In the genomic region with DNA sequence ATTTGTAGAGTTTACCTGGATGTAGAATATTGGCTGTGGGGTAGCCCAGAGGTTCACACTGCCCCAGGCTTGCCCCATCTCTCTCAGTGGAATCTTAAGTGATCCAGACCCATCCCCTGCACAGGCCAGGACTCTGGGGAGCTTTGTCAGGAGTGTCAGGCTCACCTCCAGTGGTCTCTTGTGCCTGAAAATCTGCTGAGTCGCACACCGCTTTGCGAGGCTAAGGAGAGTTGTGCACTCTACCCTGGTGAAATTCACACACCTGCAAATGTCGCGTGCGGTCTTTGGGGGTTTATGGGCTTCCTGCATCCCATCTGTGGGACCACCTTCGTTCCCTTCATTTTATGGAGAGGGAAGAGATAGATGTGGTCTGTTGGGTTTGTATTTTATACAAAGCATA, we compare ENCODE assay signal across 19 cellular contexts.
DNase-seq lines count a peak whose midpoint lies in the region; ATAC-seq, FAIRE-seq and TF ChIP-seq lines count a peak whose summit lies in the region.
"Had no signal": no experiment of that assay in that cellular context is flagged by ENCODE, and none has a peak within 500 bp of the region (broad histone marks: within the 10 kb centered on the region; RNA-seq: fewer than 3 reads in every experiment).

No MANE protein-coding gene starts in this region.

- WGBS in trophoblast cell (ENCODE audit: extremely low coverage, insufficient coverage, insufficient read length): no CpG with 5 or more reads among the region's 7 CpGs
- WGBS in gastroesophageal sphincter (ENCODE audit: low coverage in 1 of 2), 2 donors: 95 to 96% methylated on average over 4 to 7 of the region's 7 CpGs

- TF ChIP-seq CTCF in left lung (IDR thresholded peaks at IDR 0.05) (no peak), gastroesophageal sphincter (IDR thresholded peaks at IDR 0.05) (no peak), GM13976 (IDR thresholded peaks at IDR 0.05; ENCODE audit: borderline replicate concordance, control extremely low read depth, extremely low read depth, insufficient read depth, missing control alignments) (no peak)

- no peak overlapping the region for H4K12ac ChIP-seq in trophoblast cell (ENCODE audit: low read depth, low read length)

- H2AK5ac ChIP-seq in trophoblast cell (ENCODE audit: low read length): no peak overlapping the region

- H3K4me3 ChIP-seq in left lung (no peak overlapping the region), trophoblast cell (ENCODE audit: low read depth, low read length) (no peak overlapping the region), gastroesophageal sphincter (no peak overlapping the region)
- H3K4me3 ChIP-seq: sigmoid colon had no signal

- H3K79me1 ChIP-seq in trophoblast cell (ENCODE audit: low read length): no peaks in the 10 kb centered on the region

- no peaks in the 10 kb centered on the region for H3K79me2 ChIP-seq in trophoblast cell (ENCODE audit: control insufficient read depth, insufficient read depth, low read length, poor library complexity)

- no peak overlapping the region for H2AFZ ChIP-seq in trophoblast cell (ENCODE audit: insufficient read depth, low read length, poor library complexity)

- H3K9ac ChIP-seq in trophoblast cell (ENCODE audit: low read length): no peak overlapping the region

- no peak for TF ChIP-seq EP300 in gastroesophageal sphincter (IDR thresholded peaks at IDR 0.05)

- no peak overlapping the region for H3K14ac ChIP-seq in trophoblast cell (ENCODE audit: low read length)

- no peak overlapping the region for H2BK120ac ChIP-seq in trophoblast cell (ENCODE audit: insufficient read depth, low read length, poor library complexity)

- no peak overlapping the region for H3K18ac ChIP-seq in trophoblast cell (ENCODE audit: low read length)

- H3K23ac ChIP-seq in trophoblast cell (ENCODE audit: low read length): no peak overlapping the region

- H3K9me3 ChIP-seq in left lung: no peaks in the 10 kb centered on the region
- no peaks in the 10 kb centered on the region for H3K9me3 ChIP-seq in trophoblast cell (ENCODE audit: insufficient read depth, low read depth, low read length)
- H3K9me3 ChIP-seq in gastroesophageal sphincter: no peaks in the 10 kb centered on the region
- H3K9me3 ChIP-seq: sigmoid colon had no signal

- H3K36me3 ChIP-seq in left lung (peaks cover 0 to 15% of the 10 kb centered on the region in 2 donors), trophoblast cell (ENCODE audit: control insufficient read depth in 1 of 2, insufficient read depth in 2 of 2, low read length in 2 of 2) (peaks cover 18 to 28% of the 10 kb centered on the region in 2 experiments), gastroesophageal sphincter (peaks cover 0 to 38% of the 10 kb centered on the region in 2 donors)

- H2BK5ac ChIP-seq in trophoblast cell (ENCODE audit: low read depth, low read length, poor library complexity): no peak overlapping the region

- peak overlapping the region; percentile 24 for H3K4me2 ChIP-seq in trophoblast cell (ENCODE audit: low read length)

- H3K27ac ChIP-seq in left lung: peak overlapping the region; percentile 48 to 71
- H3K27ac ChIP-seq in trophoblast cell (ENCODE audit: low read depth, low read length): peak overlapping the region; percentile 28
- H3K27ac ChIP-seq in gastroesophageal sphincter: peak overlapping the region in 1 of 4 donors; percentile 44

- H3K27me3 ChIP-seq in left lung (no peaks in the 10 kb centered on the region), trophoblast cell (ENCODE audit: insufficient read depth, low read length) (no peaks in the 10 kb centered on the region), gastroesophageal sphincter (no peaks in the 10 kb centered on the region)
- H3K27me3 ChIP-seq: sigmoid colon had no signal

- H4K91ac ChIP-seq in trophoblast cell (ENCODE audit: low read depth, low read length): no peak overlapping the region

- peaks cover 2 to 20% of the 10 kb centered on the region in 2 donors for H3K4me1 ChIP-seq in left lung
- peaks cover 10 to 15% of the 10 kb centered on the region in 2 experiments for H3K4me1 ChIP-seq in trophoblast cell (ENCODE audit: control insufficient read depth in 1 of 2, insufficient read depth in 2 of 2, low read length in 2 of 2)
- peaks cover 0 to 12% (median 0%) of the 10 kb centered on the region in 3 donors for H3K4me1 ChIP-seq in gastroesophageal sphincter
- H3K4me1 ChIP-seq: sigmoid colon had no signal

- H4K8ac ChIP-seq in trophoblast cell (ENCODE audit: low read depth, low read length): no peak overlapping the region

- no peak overlapping the region for H2BK12ac ChIP-seq in trophoblast cell (ENCODE audit: low read length)

- intact Hi-C loops in left lung (cut with DNase I): no loop called here

- peak; percentile 4 for ATAC-seq in left lung
- no peak for ATAC-seq in gastroesophageal sphincter
- ATAC-seq: activated CD4-positive, alpha-beta T cell treated with anti-CD3 and anti-CD28 coated beads for 36 hours; stimulated activated effector memory CD8-positive, alpha-beta T cell treated with anti-CD3 and anti-CD28 coated beads, Interleukin-12 subunit alpha, Interleukin-12 subunit beta, amount 100 ng/mL, for 72 hours had no signal

- no peak overlapping the region for H3K4ac ChIP-seq in trophoblast cell (ENCODE audit: low read depth, low read length)

- in situ Hi-C loops in GM13976 (cut with MboI; ENCODE audit: low sequenced_read_pairs, unreplicated experiment): no loop called here

- no peak for TF ChIP-seq POLR2A in gastroesophageal sphincter (IDR thresholded peaks at IDR 0.05)

- DNase-seq in ELF-1 (ENCODE audit: low read depth, low spot score): peak; percentile 36
- peak; percentile 12 for DNase-seq in dermis blood vessel endothelial cell
- no peak for DNase-seq in left lung
- DNase-seq in trophoblast cell: no peak
- DNase-seq in RCC 7860 (ENCODE audit: low spot score): no peak
- DNase-seq in GM13976 (ENCODE audit: low spot score): no peak
- no peak for DNase-seq in iPS-NIHi11 (ENCODE audit: low spot score)
- DNase-seq: activated CD4-positive, alpha-beta T cell treated with anti-CD3 and anti-CD28 coated beads for 36 hours; C1 segment of cervical spinal cord; HFFc6; NCI-H1436 treated with DMSO at 0.1 percent for 48 hours; NCI-H2171; NCI-H526; sigmoid colon had no signal

- FAIRE-seq in RCC 7860 (lab: Jason Lieb, UNC): no peak
- FAIRE-seq: D721Med, GM18507, TTC549 had no signal

Comparison
In these comparisons a context has a peak if more than half of its experiments do, and no peak if none do; other contexts are left out.
1. DNase-seq: peak in ELF-1 (single experiment) and dermis blood vessel endothelial cell (single experiment); none in left lung (0 of 2), trophoblast cell (0 of 2), RCC 7860 (single experiment), GM13976 (single experiment) and iPS-NIHi11 (single experiment).